ENCODE assay signal across 26 cellular contexts in the genomic region with DNA sequence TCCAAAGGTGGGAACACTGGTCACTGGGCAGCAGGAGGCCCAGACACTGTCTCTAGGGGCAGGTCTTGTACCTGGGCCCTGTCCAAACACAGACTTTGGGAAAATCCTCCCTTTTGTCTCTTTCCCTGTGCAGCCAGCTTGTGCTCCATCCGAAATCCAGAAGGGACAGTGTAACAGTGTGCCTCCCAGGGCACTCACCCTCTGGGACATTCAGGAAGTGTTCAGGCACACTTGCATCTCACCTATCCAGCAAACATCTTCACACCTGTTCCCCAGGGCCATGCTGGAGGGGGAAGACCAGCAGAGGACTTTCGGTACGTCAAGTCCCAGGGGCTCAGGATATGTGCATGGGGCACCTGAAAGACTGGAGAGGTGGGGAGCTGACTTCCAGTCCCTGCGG. TPM values are rescaled to one million over a fixed set of nuclear protein-coding genes. Genes with fewer than 3 reads are reported as not detected.
DNase-seq lines count a peak whose midpoint lies in the region; ATAC-seq and TF ChIP-seq lines count a peak whose summit lies in the region.
"Had no signal": no experiment of that assay in that cellular context is flagged by ENCODE, and none has a peak within 500 bp of the region (broad histone marks: within the 10 kb centered on the region; RNA-seq: fewer than 3 reads in every experiment).

No MANE protein-coding gene starts in this region.

- peaks cover 66 to 91% (median 80%) of the 10 kb centered on the region in 10 experiments for H3K4me1 ChIP-seq in BLaER1 treated with 17β-estradiol and CSF1 and Interleukin-3, amounts not matched to agents 10 nM and 100 nM
- H3K4me1 ChIP-seq in Panc1 (ENCODE audit: control insufficient read depth, insufficient read depth, low read length) (peaks cover 100% of the 10 kb centered on the region), spleen (peaks cover 0 to 80% (median 37%) of the 10 kb centered on the region in 6 donors)
- no peaks in the 10 kb centered on the region for H3K4me1 ChIP-seq in effector memory CD4-positive, alpha-beta T cell (ENCODE audit: control insufficient read depth, insufficient read depth, low read length, poor library complexity, severe bottlenecking)
- H3K4me1 ChIP-seq: BE2C had no signal

- POLR2A ChIA-PET in Panc1 (lab: Charles Lee): no interaction called here

- peak overlapping the region in 1 of 10 experiments; percentile 52; a peak in 2 of 20 replicates for H3K4me3 ChIP-seq in BLaER1 treated with 17β-estradiol and CSF1 and Interleukin-3, amounts not matched to agents 10 nM and 100 nM
- H3K4me3 ChIP-seq in Panc1 (ENCODE audit: low read depth in 2 of 2, low read length in 2 of 2): no peak overlapping the region
- no peak overlapping the region for H3K4me3 ChIP-seq in spleen
- no peak overlapping the region for H3K4me3 ChIP-seq in effector memory CD4-positive, alpha-beta T cell (ENCODE audit: insufficient read depth, low read depth, low read length, poor library complexity, severe bottlenecking)
- H3K4me3 ChIP-seq: GM12878, GM23338, SK-N-MC had no signal

- no peak for DNase-seq in Panc1 (ENCODE audit: low read depth, low spot score)
- DNase-seq in mesothelial cell of epicardium (ENCODE audit: low spot score in 2 of 2, unreplicated experiment in 2 of 2): no peak
- DNase-seq in spleen: peak; percentile 57
- no peak for DNase-seq in effector memory CD4-positive, alpha-beta T cell
- DNase-seq in stimulated activated CD8-positive, alpha-beta memory T cell treated with anti-CD3 and anti-CD28 coated beads, Interleukin-4, amount 100 ng/mL, for 48 hours: no peak
- no peak for DNase-seq in iPS-NIHi7 (ENCODE audit: extremely low spot score)
- no peak for DNase-seq in NCI-H187 (lab: John Stamatoyannopoulos, UW)
- DNase-seq: BE2C; CD4-positive, alpha-beta T cell; COR-L47; DMS 273 treated with DMSO at 0.1 percent for 48 hours; DMS79 treated with DMSO at 0.1 percent for 48 hours; MV-4-11; NCI-H1105 treated with DMSO at 0.1 percent for 48 hours; NCI-H1694; NCI-H2081 treated with DMSO at 0.1 percent for 48 hours; NCI-H526; PC-3; RPMI8226; SHP77 treated with DMSO at 0.1 percent for 48 hours had no signal

- no peak overlapping the region for H3K4me3 Mint-ChIP-seq in mesothelial cell of epicardium
- H3K4me3 Mint-ChIP-seq: CD4-positive, alpha-beta T cell; GM23338 had no signal

- H3K4me1 Mint-ChIP-seq in mesothelial cell of epicardium: peaks cover 54% of the 10 kb centered on the region

- ATAC-seq in Panc1: no peak
- ATAC-seq: GM12878, GM23338, HCT116, PC-3 had no signal

- 86 to 96% (median 91%) methylated on average over 4 of the region's 4 CpGs for WGBS in spleen, 5 donors

- H3K9ac ChIP-seq in BLaER1 treated with 17β-estradiol and CSF1 and Interleukin-3, amounts not matched to agents 10 nM and 100 nM: peak overlapping the region in 4 of 11 experiments; percentile 31 to 60 (median 44); a peak in 6 of 22 replicates

- no peak for TF ChIP-seq POLR2A in spleen (IDR thresholded peaks at IDR 0.05)

- H4K20me1 ChIP-seq in BLaER1 treated with 17β-estradiol and CSF1 and Interleukin-3, amounts not matched to agents 10 nM and 100 nM: peaks cover 4 to 97% (median 70%) of the 10 kb centered on the region in 11 experiments; a peak in 20 of 22 replicates

- intact Hi-C loops in Panc1 (cut with micrococcal nuclease; ENCODE audit: unreplicated experiment): no loop called here
- intact Hi-C loops in spleen (cut with DNase I; ENCODE audit: low total_unique reads): no loop called here

- no peaks in the 10 kb centered on the region for H3K9me3 Mint-ChIP-seq in mesothelial cell of epicardium
- H3K9me3 Mint-ChIP-seq: CD4-positive, alpha-beta T cell; GM23338; IgD-negative memory B cell had no signal

- CTCF ChIA-PET in Panc1 (lab: Charles Lee): no interaction called here

- no peaks in the 10 kb centered on the region for H3K9me3 ChIP-seq in BLaER1 treated with 17β-estradiol and CSF1 and Interleukin-3, amounts not matched to agents 10 nM and 100 nM (replicated peaks in 1 of 11)
- H3K9me3 ChIP-seq in Panc1 (ENCODE audit: control insufficient read depth, insufficient read depth, low read depth, low read length) (no peaks in the 10 kb centered on the region), spleen (no peaks in the 10 kb centered on the region)
- no peaks in the 10 kb centered on the region for H3K9me3 ChIP-seq in effector memory CD4-positive, alpha-beta T cell (ENCODE audit: control insufficient read depth, low read length)
- H3K9me3 ChIP-seq: BE2C had no signal

- peaks cover 24% of the 10 kb centered on the region for H3K36me3 Mint-ChIP-seq in mesothelial cell of epicardium

- peak overlapping the region; percentile 65 to 94 (median 80) for H3K4me2 ChIP-seq in BLaER1 treated with 17β-estradiol and CSF1 and Interleukin-3, amounts not matched to agents 10 nM and 100 nM
- H3K4me2 ChIP-seq: GM23338 had no signal

- H3K27ac ChIP-seq in BLaER1 treated with 17β-estradiol and CSF1 and Interleukin-3, amounts not matched to agents 10 nM and 100 nM: peak overlapping the region in 5 of 11 experiments; percentile 21 to 57 (median 48); a peak in 5 of 22 replicates
- H3K27ac ChIP-seq in Panc1 (ENCODE audit: low read length) (peak overlapping the region; percentile 99), spleen (peak overlapping the region in 6 of 8 donors; percentile 2 to 69 (median 30))
- no peak overlapping the region for H3K27ac ChIP-seq in effector memory CD4-positive, alpha-beta T cell (ENCODE audit: insufficient read depth, low read length, poor library complexity, severe bottlenecking)
- H3K27ac ChIP-seq: SK-N-MC had no signal

- no TSS peak for BruUV-seq in Panc1 (replicated peaks; lab: Mats Ljungman, UMichigan)

- TF ChIP-seq CTCF in Panc1 (IDR thresholded peaks at IDR 0.05) (no peak), mesothelial cell of epicardium (IDR thresholded peaks at IDR 0.05; ENCODE audit: unreplicated experiment) (no peak), spleen (IDR thresholded peaks at IDR 0.05 in 8 of 11, conservative IDR thresholded peaks at IDR 0.05 in 3 of 11) (no peak)

- H3K36me3 ChIP-seq in BLaER1 treated with 17β-estradiol and CSF1 and Interleukin-3, amounts not matched to agents 10 nM and 100 nM: peaks cover 0 to 46% (median 5%) of the 10 kb centered on the region in 11 experiments; a peak in 9 of 22 replicates
- H3K36me3 ChIP-seq in Panc1 (ENCODE audit: control insufficient read depth, insufficient read depth, low read length): no peaks in the 10 kb centered on the region
- peaks cover 0 to 34% (median 0%) of the 10 kb centered on the region in 6 donors for H3K36me3 ChIP-seq in spleen
- H3K36me3 ChIP-seq in effector memory CD4-positive, alpha-beta T cell (ENCODE audit: control insufficient read depth, insufficient read depth, low read length): no peaks in the 10 kb centered on the region
- H3K36me3 ChIP-seq: BE2C had no signal

- H3K27ac Mint-ChIP-seq in mesothelial cell of epicardium: peak overlapping the region; percentile 45
- H3K27ac Mint-ChIP-seq: CD4-positive, alpha-beta T cell; GM23338 had no signal

- no peaks in the 10 kb centered on the region for H3K27me3 Mint-ChIP-seq in mesothelial cell of epicardium (ENCODE audit: low read depth)

- in situ Hi-C loops in Panc1 (cut with HindIII; ENCODE audit: low pct_unique_long_range_greater_than_20kb, low sequenced_read_pairs): no loop called here

- peaks cover 3 to 15% (median 7%) of the 10 kb centered on the region in 11 experiments; a peak in 21 of 22 replicates for H3K27me3 ChIP-seq in BLaER1 treated with 17β-estradiol and CSF1 and Interleukin-3, amounts not matched to agents 10 nM and 100 nM
- no peaks in the 10 kb centered on the region for H3K27me3 ChIP-seq in Panc1 (ENCODE audit: control insufficient read depth, insufficient read depth, low read length)
- H3K27me3 ChIP-seq in spleen (replicated peaks in 1 of 7): no peaks in the 10 kb centered on the region
- H3K27me3 ChIP-seq in effector memory CD4-positive, alpha-beta T cell (replicated peaks; ENCODE audit: control insufficient read depth, insufficient read depth, low read length, poor library complexity, severe bottlenecking): no peaks in the 10 kb centered on the region
- H3K27me3 ChIP-seq: BE2C had no signal

RNA-seq across cellular contexts. Expression of a gene that starts 38.9 kb away (rescaled TPM):
- total RNA-seq in Panc1 (2021; ENCODE audit: unreplicated experiment): 533 TPM
- polyA plus RNA-seq in Panc1 (2012; ENCODE audit: insufficient read length): 322 TPM
- 427 to 461 TPM (median 452 TPM) in 3 replicates for total RNA-seq in mesothelial cell of epicardium
- 100 to 1,000 TPM; 122 to 247 (median 152) TPM for total RNA-seq in spleen
- polyA plus RNA-seq in spleen: 10 to 100 TPM; 17.7 to 31.4 (median 20.9) TPM
